Comparison of ENCODE assay signal across 1 cellular context in genomic region chr21:32329331-32329730, GRCh38.
TF ChIP-seq lines count a peak whose summit lies in the region.

No MANE protein-coding gene starts in this region.

TF ChIP-seq in GM23338, 12 proteins besides CTCF, POLR2A, EP300 and RAD21 (continued from another document):
- TF ChIP-seq REST (IDR thresholded peaks at IDR 0.05; ENCODE audit: unreplicated experiment) = no peak
- TF ChIP-seq ETS1 (IDR thresholded peaks at IDR 0.05) = no peak
- no peak for TF ChIP-seq EZH2phosphoT487 (IDR thresholded peaks at IDR 0.05; ENCODE audit: unreplicated experiment)
- no peak for TF ChIP-seq JUNB (IDR thresholded peaks at IDR 0.05; ENCODE audit: unreplicated experiment)
- TF ChIP-seq NANOG (IDR thresholded peaks at IDR 0.05; ENCODE audit: borderline replicate concordance) = no peak
- TF ChIP-seq STAT1 (IDR thresholded peaks at IDR 0.05; ENCODE audit: unreplicated experiment) = no peak
- no peak for TF ChIP-seq ZNF114 (CRISPR knock-in tag; IDR thresholded peaks at IDR 0.05)
- TF ChIP-seq ZNF462 (CRISPR knock-in tag; IDR thresholded peaks at IDR 0.05) = no peak
- TF ChIP-seq CREB1 (CRISPR knock-in tag; IDR thresholded peaks at IDR 0.05; ENCODE audit: low read depth) = no peak
- TF ChIP-seq ZNF331 (CRISPR knock-in tag; IDR thresholded peaks at IDR 0.05; ENCODE audit: low read depth) = no peak
- TF ChIP-seq EZH2 (IDR thresholded peaks at IDR 0.05; ENCODE audit: low read depth, unreplicated experiment) = no peak
